25 cellular contexts compared by ENCODE assay signal in genomic region chr5:115640274-115640673, GRCh38. TPM values are rescaled to one million over a fixed set of nuclear protein-coding genes. Genes with fewer than 3 reads are reported as not detected.
DNase-seq lines count a peak whose midpoint lies in the region; ATAC-seq, FAIRE-seq and TF ChIP-seq lines count a peak whose summit lies in the region.
"Had no signal": no experiment of that assay in that cellular context is flagged by ENCODE, and none has a peak within 500 bp of the region (broad histone marks: within the 10 kb centered on the region; RNA-seq: fewer than 3 reads in every experiment).

No MANE protein-coding gene starts in this region.

- no peak overlapping the region for H2BK5ac ChIP-seq in H1 (ENCODE audit: low read depth, low read length)

- TF ChIP-seq POLR2A in HCT116 (IDR thresholded peaks at IDR 0.05; ENCODE audit: borderline replicate concordance, extremely low read depth, insufficient read depth, insufficient read length) (no peak), H1 (IDR thresholded peaks at IDR 0.05; ENCODE audit: control extremely low read depth in 1 of 2, low read depth in 2 of 2, low read length in 2 of 2) (no peak)

- no peak overlapping the region for H2BK12ac ChIP-seq in H1 (ENCODE audit: low read depth, low read length)

- H3K4me3 ChIP-seq in DND-41 (ENCODE audit: low read depth in 1 of 2, low read length in 2 of 2) (no peak overlapping the region), HCT116 (replicated peaks in 1 of 2; ENCODE audit: low read depth in 1 of 2, low read length in 2 of 2) (no peak overlapping the region), H1 (ENCODE audit: extremely low read depth in 1 of 4, insufficient read depth in 2 of 4, low read depth in 3 of 4, low read length in 4 of 4) (no peak overlapping the region)
- H3K4me3 ChIP-seq: A549; BLaER1 treated with 17β-estradiol and CSF1 and Interleukin-3, amounts not matched to agents 10 nM and 100 nM; GM12878; GM23248; HAP-1 had no signal

- H2BK15ac ChIP-seq in H1 (ENCODE audit: low read length) = no peak overlapping the region

- TF ChIP-seq CTCF in DND-41 (IDR thresholded peaks at IDR 0.05; ENCODE audit: borderline replicate concordance, extremely low read depth, low read length, poor library complexity, severe bottlenecking) = no peak
- no peak for TF ChIP-seq CTCF in HCT116 (IDR thresholded peaks at IDR 0.05 in 2 of 3, conservative IDR thresholded peaks at IDR 0.05 in 1 of 3; ENCODE audit: borderline replicate concordance in 1 of 3, insufficient read depth in 1 of 3, low read depth in 2 of 3, low read length in 2 of 3)
- TF ChIP-seq CTCF in H1 (IDR thresholded peaks at IDR 0.05; ENCODE audit: control extremely low read depth in 1 of 3, insufficient read depth in 1 of 3, low read depth in 1 of 3, low read length in 3 of 3) = no peak

- H3K9ac ChIP-seq in DND-41 (ENCODE audit: low read depth, low read length) (no peak overlapping the region), HCT116 (ENCODE audit: low read length) (no peak overlapping the region), H1 (replicated peaks in 1 of 4; ENCODE audit: extremely low read depth in 1 of 4, low read depth in 3 of 4, low read length in 3 of 4) (no peak overlapping the region)
- H3K9ac ChIP-seq: BLaER1 treated with 17β-estradiol and CSF1 and Interleukin-3, amounts not matched to agents 10 nM and 100 nM; GM23248 had no signal

- H4K8ac ChIP-seq in H1 (ENCODE audit: extremely low read depth, insufficient read depth, low read length) = no peak overlapping the region

- no peak for TF ChIP-seq EP300 in H1 (IDR thresholded peaks at IDR 0.05; ENCODE audit: borderline replicate concordance in 1 of 2, low read depth in 2 of 2, low read length in 2 of 2)

- ATAC-seq in DND-41 (ENCODE audit: insufficient read depth, low read depth) (peak; percentile 40; the same call in 2 of the 3 replicates), GM18498 (IDR thresholded peaks at IDR 0.05; ENCODE audit: unreplicated experiment) (peak; percentile 32), HCT116 (no peak), HG02623 (IDR thresholded peaks at IDR 0.05; ENCODE audit: unreplicated experiment) (no peak), GM19467 (IDR thresholded peaks at IDR 0.05; ENCODE audit: unreplicated experiment) (no peak)
- ATAC-seq: A549, GM12878 had no signal

- no peak overlapping the region for H3K14ac ChIP-seq in H1 (ENCODE audit: insufficient read length)

- no peak overlapping the region for H2BK120ac ChIP-seq in H1 (replicated peaks; ENCODE audit: low read depth, low read length)

- RAD21 ChIA-PET in HCT116 (lab: Charles Lee; ENCODE audit: low non-redundant PET in 1 of 2, low total read pairs in 2 of 2, uncharacterized antibody in 2 of 2, unreplicated experiment in 2 of 2) = no interaction called here

- no peak overlapping the region for H3K4ac ChIP-seq in H1 (replicated peaks; ENCODE audit: insufficient read length, low read depth, low read length)

- peaks cover 12% of the 10 kb centered on the region for H3K27me3 ChIP-seq in DND-41 (ENCODE audit: insufficient read depth, low read length, poor library complexity)
- no peaks in the 10 kb centered on the region for H3K27me3 ChIP-seq in HCT116 (ENCODE audit: insufficient read depth, low read length)
- H3K27me3 ChIP-seq in H1 (replicated peaks in 1 of 4; ENCODE audit: control insufficient read depth in 3 of 4, extremely low read depth in 1 of 4, insufficient read depth in 3 of 4, low read length in 3 of 4) = no peaks in the 10 kb centered on the region
- H3K27me3 ChIP-seq: BLaER1 treated with 17β-estradiol and CSF1 and Interleukin-3, amounts not matched to agents 10 nM and 100 nM had no signal

- H2AFZ ChIP-seq in DND-41 (ENCODE audit: low read depth, low read length) (no peak overlapping the region), HCT116 (ENCODE audit: low read depth, low read length, poor library complexity, severe bottlenecking) (peak overlapping the region; percentile 29), H1 (ENCODE audit: low read length) (no peak overlapping the region)
- H2AFZ ChIP-seq: GM23248 had no signal

- DNase-seq in DND-41 (no peak), HCT116 (ENCODE audit: low read depth, low spot score) (no peak), H1 (ENCODE audit: low read depth in 1 of 2, low spot score in 2 of 2) (no peak), NOMO-1 treated with DMSO at 0.1 percent for 48 hours (lab: John Stamatoyannopoulos, UW; ENCODE audit: unreplicated experiment) (no peak), superior temporal gyrus (ENCODE audit: extremely low spot score) (no peak)
- DNase-seq: 8988T; ACHN; AML-193; BE2C; CD4-positive, alpha-beta T cell; CD8-positive, alpha-beta memory T cell; DMS 273 treated with DMSO at 0.1 percent for 48 hours; DMS79 treated with DMSO at 0.1 percent for 48 hours; GM23248 had no signal

- H3K18ac ChIP-seq in H1 (ENCODE audit: extremely low read depth, low read length) = no peak overlapping the region

- CTCF ChIA-PET in HCT116 (lab: Charles Lee) (no interaction called here), H1 (lab: Charles Lee; ENCODE audit: partially characterized antibody) (interaction anchor here (0.6 to 1.7 kb wide), 3 partner anchors 138 to 1123 kb away, joined by 3 to 4 read pairs (median 3); no protein-coding TSS in a partner anchor)

- no peak overlapping the region for H4K5ac ChIP-seq in H1 (ENCODE audit: insufficient read length, low read depth, low read length)

- H3K23me2 ChIP-seq in H1 (ENCODE audit: low read depth, low read length) = no peaks in the 10 kb centered on the region; the same call in 1 of the 2 replicates

- no peak overlapping the region for H4K91ac ChIP-seq in H1 (replicated peaks; ENCODE audit: insufficient read length, low read length)

- WGBS in H1 (ENCODE audit: extremely low coverage in 1 of 2, insufficient coverage in 1 of 2, insufficient read length in 1 of 2, insufficient replicate concordance in 2 of 2, low coverage in 1 of 2, low lambda C conversion rate in 2 of 2, missing lambda C conversion rate in 1 of 2), 2 experiments = 93% methylated on average over 2 of the region's 2 CpGs; no CpG with 5 or more reads in 1 of the 2 experiments

- H4K20me1 ChIP-seq in DND-41 (ENCODE audit: insufficient read depth, low read length) (no peaks in the 10 kb centered on the region), HCT116 (ENCODE audit: insufficient read depth) (no peaks in the 10 kb centered on the region), H1 (replicated peaks in 1 of 2; ENCODE audit: control insufficient read depth in 1 of 2, insufficient read depth in 2 of 2, low read length in 2 of 2) (no peaks in the 10 kb centered on the region)
- H4K20me1 ChIP-seq: BLaER1 treated with 17β-estradiol and CSF1 and Interleukin-3, amounts not matched to agents 10 nM and 100 nM had no signal

- H3K4me2 ChIP-seq in DND-41 (ENCODE audit: insufficient read depth, low read length) = no peak overlapping the region
- H3K4me2 ChIP-seq in HCT116 (ENCODE audit: low read length) = no peak overlapping the region
- H3K4me2 ChIP-seq in H1 (ENCODE audit: insufficient read depth in 1 of 2, low read depth in 2 of 2, low read length in 2 of 2) = no peak overlapping the region
- H3K4me2 ChIP-seq: A549; BLaER1 treated with 17β-estradiol and CSF1 and Interleukin-3, amounts not matched to agents 10 nM and 100 nM had no signal

- intact Hi-C loops in HCT116 (cut with micrococcal nuclease) = no loop called here

- H3K9me3 ChIP-seq in DND-41 (ENCODE audit: insufficient read depth, low read length, severe bottlenecking) = no peaks in the 10 kb centered on the region
- no peaks in the 10 kb centered on the region for H3K9me3 ChIP-seq in HCT116 (ENCODE audit: control insufficient read depth in 1 of 2, insufficient read depth in 1 of 2, low read depth in 1 of 2, low read length in 2 of 2)
- H3K9me3 ChIP-seq in H1 (ENCODE audit: insufficient read depth in 2 of 2, low read depth in 1 of 2, low read length in 1 of 2) = no peaks in the 10 kb centered on the region
- H3K9me3 ChIP-seq: A549, BE2C, HAP-1 had no signal

- POLR2A ChIA-PET in HCT116 (lab: Charles Lee) = no interaction called here
- POLR2A ChIA-PET in H1 (lab: Charles Lee; ENCODE audit: partially characterized antibody) = no interaction called here

- H3K4me1 ChIP-seq in DND-41 (ENCODE audit: insufficient read depth, low read length) (peaks cover 2% of the 10 kb centered on the region; the same call in 1 of the 2 replicates), HCT116 (ENCODE audit: control insufficient read depth in 1 of 2, insufficient read depth in 2 of 2, low read length in 2 of 2) (peaks cover 0 to 14% of the 10 kb centered on the region in 2 experiments; a peak in 1 of 4 replicates), H1 (replicated peaks in 1 of 4; ENCODE audit: control insufficient read depth in 3 of 4, insufficient read depth in 4 of 4, low read length in 3 of 4) (peaks cover 0 to 13% (median 4%) of the 10 kb centered on the region in 4 experiments; a peak in 3 of 7 replicates)
- H3K4me1 ChIP-seq: A549, BE2C, HAP-1 had no signal

- no peak for FAIRE-seq in H1 (lab: Jason Lieb, UNC)
- FAIRE-seq: A549, D721Med, G401.6, GM12878, GM18507, H54 had no signal

- no peaks in the 10 kb centered on the region for H3K79me2 ChIP-seq in DND-41 (ENCODE audit: insufficient read depth, low read length)
- no peaks in the 10 kb centered on the region for H3K79me2 ChIP-seq in HCT116 (ENCODE audit: insufficient read depth, low read length)
- no peaks in the 10 kb centered on the region for H3K79me2 ChIP-seq in H1 (ENCODE audit: control insufficient read depth in 1 of 2, insufficient read depth in 2 of 2, low read length in 2 of 2)

- H3K56ac ChIP-seq in H1 (replicated peaks; ENCODE audit: insufficient read length, low read depth, low read length) = no peak overlapping the region

- 0 out of 2 replicates have a peak overlapping the region, but pooled peaks have one; percentile 14 for H2AK5ac ChIP-seq in H1 (ENCODE audit: low read depth, low read length)

- H2BK20ac ChIP-seq in H1 (ENCODE audit: low read length) = no peak overlapping the region; the same call in 1 of the 2 replicates

- BruUV-seq in HCT116 (replicated peaks; lab: Mats Ljungman, UMichigan) = no TSS peak

- H3K79me1 ChIP-seq in H1 (ENCODE audit: low read depth, low read length) = no peaks in the 10 kb centered on the region

- H3K27ac ChIP-seq in DND-41 (ENCODE audit: low read length) (no peak overlapping the region), HCT116 (ENCODE audit: low read depth, low read length) (no peak overlapping the region), H1 (ENCODE audit: low read depth, low read length) (no peak overlapping the region)
- H3K27ac ChIP-seq: A549; BLaER1 treated with 17β-estradiol and CSF1 and Interleukin-3, amounts not matched to agents 10 nM and 100 nM; GM23248 had no signal

- TF ChIP-seq RAD21 in HCT116 (IDR thresholded peaks at IDR 0.05; ENCODE audit: low read depth) = no peak
- no peak for TF ChIP-seq RAD21 in H1 (IDR thresholded peaks at IDR 0.05 in 1 of 2, conservative IDR thresholded peaks at IDR 0.05 in 1 of 2; ENCODE audit: low read depth in 2 of 2, low read length in 2 of 2)

- no peak overlapping the region for H3K23ac ChIP-seq in H1 (ENCODE audit: insufficient read length)

- H3K9me2 ChIP-seq in HCT116 (ENCODE audit: insufficient read depth) = no peaks in the 10 kb centered on the region

- H3K36me3 ChIP-seq in DND-41 (ENCODE audit: insufficient read depth, low read length) (no peaks in the 10 kb centered on the region), HCT116 (ENCODE audit: control insufficient read depth in 1 of 2, insufficient read depth in 2 of 2, low read length in 2 of 2) (no peaks in the 10 kb centered on the region), H1 (ENCODE audit: control insufficient read depth in 2 of 4, insufficient read depth in 4 of 4, low read length in 3 of 4) (no peaks in the 10 kb centered on the region)
- H3K36me3 ChIP-seq: BE2C; BLaER1 treated with 17β-estradiol and CSF1 and Interleukin-3, amounts not matched to agents 10 nM and 100 nM; HAP-1 had no signal

RNA-seq across cellular contexts. Expression of gene TMED7, which starts 14.4 kb away (rescaled TPM):
- 167 TPM for total RNA-seq in HCT116 (2021; ENCODE audit: unreplicated experiment)
- polyA plus RNA-seq in HCT116 (2012) = 36.9 and 46.1 TPM in 2 replicates
- 72.8 and 75.2 TPM in 2 replicates for total RNA-seq in H1 (2021; fragmentation: NEBNext Ultra II Directional; extraction: Animal tissue kit (Norgen Biotek cat#: 25700))
- polyA plus RNA-seq in H1 (2011; rRNA removed) = 43.8 and 83.0 TPM in 2 replicates
- polyA plus RNA-seq in H1 (2011; cell fraction: cytosol; rRNA removed) = 38.7 TPM
- 64.8 TPM for polyA plus RNA-seq in H1 (2011; cell fraction: nucleus; rRNA removed)
- 26.1 to 30.6 TPM (median 28.5 TPM) in 4 replicates for polyA plus RNA-seq in H1 (2012, experiment 1 of 2)
- 3.8 TPM for polyA plus RNA-seq in H1 (2012, experiment 2 of 2)
- polyA plus RNA-seq in H1 (2013, experiment 1 of 2) = 51.9 TPM
- polyA plus RNA-seq in H1 (2013, experiment 2 of 2) = 57.4 TPM
- 26.3 and 33.2 TPM in 2 replicates for polyA minus RNA-seq in H1 (2011; rRNA and poly(A)+ RNA removed)
- polyA minus RNA-seq in H1 (2011; cell fraction: cytosol; rRNA and poly(A)+ RNA removed) = 64.7 TPM
- 41.7 TPM for polyA minus RNA-seq in H1 (2011; cell fraction: nucleus; rRNA and poly(A)+ RNA removed)

RNA-seq across cellular contexts. Expression of gene TICAM2, which starts 38.0 kb away (rescaled TPM):
- 2.9 TPM for total RNA-seq in HCT116 (2021; ENCODE audit: unreplicated experiment)
- polyA plus RNA-seq in HCT116 (2012) = not detected in 2 replicates
- total RNA-seq in H1 (2021; fragmentation: NEBNext Ultra II Directional; extraction: Animal tissue kit (Norgen Biotek cat#: 25700)) = 0.67 TPM in 1 of 2 replicates, not detected in the other
- 0.02 TPM in 1 of 2 replicates, not detected in the other for polyA plus RNA-seq in H1 (2011; rRNA removed)
- 0.03 TPM for polyA plus RNA-seq in H1 (2011; cell fraction: cytosol; rRNA removed)
- not detected for polyA plus RNA-seq in H1 (2011; cell fraction: nucleus; rRNA removed)
- polyA plus RNA-seq in H1 (2012, experiment 1 of 2) = 0.48 TPM in 1 of 4 replicates, not detected in the others
- polyA plus RNA-seq in H1 (2012, experiment 2 of 2) = not detected
- polyA plus RNA-seq in H1 (2013, experiment 1 of 2) = not detected
- 0.18 TPM for polyA plus RNA-seq in H1 (2013, experiment 2 of 2)
- polyA minus RNA-seq in H1 (2011; rRNA and poly(A)+ RNA removed) = not detected in 2 replicates
- polyA minus RNA-seq in H1 (2011; cell fraction: cytosol; rRNA and poly(A)+ RNA removed) = not detected
- polyA minus RNA-seq in H1 (2011; cell fraction: nucleus; rRNA and poly(A)+ RNA removed) = 0.50 TPM

Comparison
In these comparisons a context has a peak if more than half of its experiments do, and no peak if none do; other contexts are left out.
1. ATAC-seq: peak in DND-41 (single experiment) and GM18498 (single experiment); none in HCT116 (single experiment), HG02623 (single experiment) and GM19467 (single experiment).